Comparison of ENCODE assay signal across 18 cellular contexts in the genomic region with DNA sequence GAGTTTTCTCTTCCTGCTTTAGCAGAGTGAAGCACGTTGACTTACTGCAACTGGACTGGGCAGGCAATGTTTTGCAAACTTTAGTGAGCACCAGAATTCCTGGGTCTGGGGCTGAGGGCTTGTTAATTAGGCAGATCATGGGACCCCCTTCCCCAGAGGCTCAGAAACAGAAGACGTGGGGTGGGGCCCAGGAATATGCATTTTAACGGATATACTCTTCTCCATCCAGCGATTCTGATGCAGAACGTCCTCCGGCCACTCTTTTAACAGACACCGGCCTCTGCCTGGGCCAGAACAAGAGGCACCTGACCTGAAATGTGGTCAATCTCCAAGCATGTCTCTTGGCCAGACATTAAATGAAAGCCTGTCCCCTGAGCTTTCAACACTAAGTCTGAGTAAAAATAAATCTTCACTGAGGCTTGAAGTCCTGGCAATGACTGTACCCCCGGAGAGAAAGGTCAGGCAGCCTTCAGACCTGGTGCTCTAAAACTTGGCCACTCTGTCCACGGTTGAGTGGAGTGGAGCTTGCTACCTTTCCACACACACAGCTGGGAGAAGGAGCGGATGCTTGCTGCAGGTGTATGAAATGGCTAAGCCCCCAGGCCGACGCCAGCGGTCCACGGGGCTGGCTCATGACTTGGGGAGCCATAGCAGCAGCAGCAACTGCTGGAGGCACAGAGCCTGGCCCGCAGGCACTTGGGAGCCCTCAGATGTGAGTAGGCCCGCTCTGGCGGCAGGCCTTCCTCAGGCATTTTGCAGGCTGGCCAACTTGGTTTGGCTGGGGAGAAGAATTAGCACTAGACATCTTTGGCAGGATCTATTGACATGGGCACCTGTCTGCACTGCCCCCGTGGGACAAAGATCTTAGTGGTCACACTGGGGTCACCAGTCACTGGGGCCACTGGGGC.
"Had no signal": no experiment of that assay in that cellular context is flagged by ENCODE, and none has a peak within 500 bp of the region (broad histone marks: within the 10 kb centered on the region; RNA-seq: fewer than 3 reads in every experiment).

No MANE protein-coding gene starts in this region.

- ATAC-seq: activated CD8-positive, alpha-beta T cell treated with anti-CD3 and anti-CD28 coated beads for 36 hours; activated T-cell treated with anti-CD3 and anti-CD28 coated beads, Interleukin-2, amount 50 U/mL, for 4 hours; esophagus mucosa; lower lobe of right lung; stimulated activated naive CD8-positive, alpha-beta T cell treated with anti-CD3 and anti-CD28 coated beads, Interleukin-15, Interleukin-2, amounts not matched to agents 100 U/mL and 50 U/mL, for 24 hours had no signal

- H3K9ac ChIP-seq: parathyroid adenoma had no signal

- H2AFZ ChIP-seq: parathyroid adenoma had no signal

- H3K4me3 ChIP-seq: adrenal gland, cardiac muscle cell, lower lobe of right lung, smooth muscle cell had no signal

- H3K4me1 ChIP-seq: adrenal gland, lower lobe of right lung, parathyroid adenoma, testis had no signal

- H3K27me3 ChIP-seq: adrenal gland, cardiac muscle cell, testis had no signal

- H3K36me3 ChIP-seq: adrenal gland, cardiac muscle cell, lower lobe of right lung had no signal

- H3K9me3 ChIP-seq: adrenal gland, lower lobe of right lung, testis had no signal

- H3K79me2 ChIP-seq: parathyroid adenoma had no signal

- H3K27ac ChIP-seq: adrenal gland, cardiac muscle cell, lower lobe of right lung, parathyroid adenoma, testis had no signal

- DNase-seq: activated B cell treated with CpG ODN at 0.5 μM for 24 hours; activated CD4-positive, alpha-beta T cell treated with anti-CD3 and anti-CD28 coated beads for 48 hours; activated CD8-positive, alpha-beta T cell treated with anti-CD3 and anti-CD28 coated beads for 36 hours; activated effector memory CD4-positive, alpha-beta T cell treated with anti-CD3 and anti-CD28 coated beads, Interleukin-2, amount 50 U/mL, for 16 hours; activated T-cell treated with anti-CD3 and anti-CD28 coated beads, Interleukin-2, amount 50 U/mL, for 4 hours; adrenal gland; kidney glomerular epithelial cell; lower lobe of right lung; midbrain; naive B cell; retina; stimulated activated CD4-positive, alpha-beta T cell treated with anti-CD3 and anti-CD28 coated beads, Interleukin-4, amount 100 ng/mL, for 4 hours; stimulated activated naive CD8-positive, alpha-beta T cell treated with anti-CD3 and anti-CD28 coated beads, Interleukin-15, Interleukin-2, amounts not matched to agents 100 U/mL and 50 U/mL, for 24 hours; testis had no signal

- H3K4me2 ChIP-seq: smooth muscle cell had no signal
